In genomic region chr20:31260326-31260932, GRCh38 we compare ENCODE assay signal across 1 cellular context.
TF ChIP-seq lines count a peak whose summit lies in the region.

No MANE protein-coding gene starts in this region.

TF ChIP-seq in H1, 55 proteins besides CTCF, POLR2A, EP300 and RAD21:
- TF ChIP-seq SIN3A (conservative IDR thresholded peaks at IDR 0.05 in 1 of 2, IDR thresholded peaks at IDR 0.05 in 1 of 2; ENCODE audit: low read depth in 1 of 2, low read length in 2 of 2) (no peak), FOSL1 (IDR thresholded peaks at IDR 0.05; ENCODE audit: insufficient read depth, low read depth, low read length) (no peak), SP1 (IDR thresholded peaks at IDR 0.05; ENCODE audit: low read depth, low read length) (no peak), JUND (IDR thresholded peaks at IDR 0.05; ENCODE audit: low read length) (no peak), SP4 (IDR thresholded peaks at IDR 0.05; ENCODE audit: low read length) (no peak), PHF8 (conservative IDR thresholded peaks at IDR 0.05; ENCODE audit: low read depth, low read length) (no peak), GABPA (IDR thresholded peaks at IDR 0.05; ENCODE audit: borderline replicate concordance, insufficient read depth, low read length) (no peak), CBX5 (IDR thresholded peaks at IDR 0.05; ENCODE audit: low read depth, low read length) (no peak)
